ENCODE assay signal across 1 cellular context in genomic region chr4:128380306-128380705, GRCh38.
TF ChIP-seq lines count a peak whose summit lies in the region.

No MANE protein-coding gene starts in this region.

TF ChIP-seq in GM23338, 12 proteins besides CTCF, POLR2A, EP300 and RAD21 (continued from another document):
- TF ChIP-seq, protein P1, sequence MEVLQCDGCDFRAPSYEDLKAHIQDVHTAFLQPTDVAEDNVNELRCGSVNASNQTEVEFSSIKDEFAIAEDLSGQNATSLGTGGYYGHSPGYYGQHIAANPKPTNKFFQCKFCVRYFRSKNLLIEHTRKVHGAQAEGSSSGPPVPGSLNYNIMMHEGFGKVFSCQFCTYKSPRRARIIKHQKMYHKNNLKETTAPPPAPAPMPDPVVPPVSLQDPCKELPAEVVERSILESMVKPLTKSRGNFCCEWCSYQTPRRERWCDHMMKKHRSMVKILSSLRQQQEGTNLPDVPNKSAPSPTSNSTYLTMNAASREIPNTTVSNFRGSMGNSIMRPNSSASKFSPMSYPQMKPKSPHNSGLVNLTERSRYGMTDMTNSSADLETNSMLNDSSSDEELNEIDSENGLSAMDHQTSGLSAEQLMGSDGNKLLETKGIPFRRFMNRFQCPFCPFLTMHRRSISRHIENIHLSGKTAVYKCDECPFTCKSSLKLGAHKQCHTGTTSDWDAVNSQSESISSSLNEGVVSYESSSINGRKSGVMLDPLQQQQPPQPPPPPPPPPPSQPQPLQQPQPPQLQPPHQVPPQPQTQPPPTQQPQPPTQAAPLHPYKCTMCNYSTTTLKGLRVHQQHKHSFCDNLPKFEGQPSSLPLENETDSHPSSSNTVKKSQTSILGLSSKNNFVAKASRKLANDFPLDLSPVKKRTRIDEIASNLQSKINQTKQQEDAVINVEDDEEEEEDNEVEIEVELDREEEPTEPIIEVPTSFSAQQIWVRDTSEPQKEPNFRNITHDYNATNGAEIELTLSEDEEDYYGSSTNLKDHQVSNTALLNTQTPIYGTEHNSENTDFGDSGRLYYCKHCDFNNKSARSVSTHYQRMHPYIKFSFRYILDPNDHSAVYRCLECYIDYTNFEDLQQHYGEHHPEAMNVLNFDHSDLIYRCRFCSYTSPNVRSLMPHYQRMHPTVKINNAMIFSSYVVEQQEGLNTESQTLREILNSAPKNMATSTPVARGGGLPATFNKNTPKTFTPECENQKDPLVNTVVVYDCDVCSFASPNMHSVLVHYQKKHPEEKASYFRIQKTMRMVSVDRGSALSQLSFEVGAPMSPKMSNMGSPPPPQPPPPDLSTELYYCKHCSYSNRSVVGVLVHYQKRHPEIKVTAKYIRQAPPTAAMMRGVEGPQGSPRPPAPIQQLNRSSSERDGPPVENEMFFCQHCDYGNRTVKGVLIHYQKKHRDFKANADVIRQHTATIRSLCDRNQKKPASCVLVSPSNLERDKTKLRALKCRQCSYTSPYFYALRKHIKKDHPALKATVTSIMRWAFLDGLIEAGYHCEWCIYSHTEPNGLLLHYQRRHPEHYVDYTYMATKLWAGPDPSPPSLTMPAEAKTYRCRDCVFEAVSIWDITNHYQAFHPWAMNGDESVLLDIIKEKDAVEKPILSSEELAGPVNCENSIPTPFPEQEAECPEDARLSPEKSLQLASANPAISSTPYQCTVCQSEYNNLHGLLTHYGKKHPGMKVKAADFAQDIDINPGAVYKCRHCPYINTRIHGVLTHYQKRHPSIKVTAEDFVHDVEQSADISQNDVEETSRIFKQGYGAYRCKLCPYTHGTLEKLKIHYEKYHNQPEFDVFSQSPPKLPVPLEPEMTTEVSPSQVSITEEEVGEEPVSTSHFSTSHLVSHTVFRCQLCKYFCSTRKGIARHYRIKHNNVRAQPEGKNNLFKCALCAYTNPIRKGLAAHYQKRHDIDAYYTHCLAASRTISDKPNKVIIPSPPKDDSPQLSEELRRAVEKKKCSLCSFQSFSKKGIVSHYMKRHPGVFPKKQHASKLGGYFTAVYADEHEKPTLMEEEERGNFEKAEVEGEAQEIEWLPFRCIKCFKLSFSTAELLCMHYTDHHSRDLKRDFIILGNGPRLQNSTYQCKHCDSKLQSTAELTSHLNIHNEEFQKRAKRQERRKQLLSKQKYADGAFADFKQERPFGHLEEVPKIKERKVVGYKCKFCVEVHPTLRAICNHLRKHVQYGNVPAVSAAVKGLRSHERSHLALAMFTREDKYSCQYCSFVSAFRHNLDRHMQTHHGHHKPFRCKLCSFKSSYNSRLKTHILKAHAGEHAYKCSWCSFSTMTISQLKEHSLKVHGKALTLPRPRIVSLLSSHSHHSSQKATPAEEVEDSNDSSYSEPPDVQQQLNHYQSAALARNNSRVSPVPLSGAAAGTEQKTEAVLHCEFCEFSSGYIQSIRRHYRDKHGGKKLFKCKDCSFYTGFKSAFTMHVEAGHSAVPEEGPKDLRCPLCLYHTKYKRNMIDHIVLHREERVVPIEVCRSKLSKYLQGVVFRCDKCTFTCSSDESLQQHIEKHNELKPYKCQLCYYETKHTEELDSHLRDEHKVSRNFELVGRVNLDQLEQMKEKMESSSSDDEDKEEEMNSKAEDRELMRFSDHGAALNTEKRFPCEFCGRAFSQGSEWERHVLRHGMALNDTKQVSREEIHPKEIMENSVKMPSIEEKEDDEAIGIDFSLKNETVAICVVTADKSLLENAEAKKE (CRISPR knock-in tag; IDR thresholded peaks at IDR 0.05), result no peak
- TF ChIP-seq POLR2AphosphoS5 (IDR thresholded peaks at IDR 0.05; ENCODE audit: low read depth) (no peak), ETS1 (IDR thresholded peaks at IDR 0.05) (no peak)
